ENCODE assay signal across 10 cellular contexts in genomic region chr19:16283103-16283469, GRCh38. TPM values are rescaled to one million over a fixed set of nuclear protein-coding genes. Genes with fewer than 3 reads are reported as not detected.
DNase-seq lines count a peak whose midpoint lies in the region; ATAC-seq, FAIRE-seq and TF ChIP-seq lines count a peak whose summit lies in the region.
"Had no signal": no experiment of that assay in that cellular context is flagged by ENCODE, and none has a peak within 500 bp of the region (broad histone marks: within the 10 kb centered on the region; RNA-seq: fewer than 3 reads in every experiment).

No MANE protein-coding gene starts in this region.

- TF ChIP-seq POLR2A in GM12891 (IDR thresholded peaks at IDR 0.05; ENCODE audit: low read depth, low read length), result no peak

- ATAC-seq in GM18909 (IDR thresholded peaks at IDR 0.05; ENCODE audit: poor library complexity, unreplicated experiment), result no peak

- H3K4me2 ChIP-seq in skeletal muscle satellite cell (ENCODE audit: low read length), result peak overlapping the region; percentile 72

- H3K4me1 Mint-ChIP-seq in activated naive CD8-positive, alpha-beta T cell treated with anti-CD3 and anti-CD28 coated beads for 36 hours, result peaks cover 41% of the 10 kb centered on the region

- H3K4me1 ChIP-seq in right atrium auricular region (peaks cover 0 to 56% of the 10 kb centered on the region in 2 donors), skeletal muscle satellite cell (ENCODE audit: control insufficient read depth, insufficient read depth, low read length) (peaks cover 21% of the 10 kb centered on the region)

- H3K36me3 ChIP-seq in right atrium auricular region (no peaks in the 10 kb centered on the region), skeletal muscle satellite cell (ENCODE audit: insufficient read depth, low read length) (no peaks in the 10 kb centered on the region)

- H3K27ac ChIP-seq in right atrium auricular region, result peak overlapping the region; percentile 95 to 97

- no peak for TF ChIP-seq CTCF in right atrium auricular region (IDR thresholded peaks at IDR 0.05)

- H3K27ac Mint-ChIP-seq in activated naive CD8-positive, alpha-beta T cell treated with anti-CD3 and anti-CD28 coated beads for 36 hours, result no peak overlapping the region

- DNase-seq in GM12891 (ENCODE audit: insufficient read length, low spot score), result no peak
- no peak for DNase-seq in activated naive CD8-positive, alpha-beta T cell treated with anti-CD3 and anti-CD28 coated beads for 36 hours
- DNase-seq in right atrium auricular region (ENCODE audit: low spot score), result no peak
- DNase-seq in hepatic stellate cell (ENCODE audit: low spot score), result no peak
- no peak for DNase-seq in globus pallidus (ENCODE audit: low spot score)
- no peak for DNase-seq in retina
- DNase-seq: NCI-H345 had no signal

- no peaks in the 10 kb centered on the region for H3K9me3 Mint-ChIP-seq in activated naive CD8-positive, alpha-beta T cell treated with anti-CD3 and anti-CD28 coated beads for 36 hours

- peak overlapping the region in 1 of 2 donors; percentile 40 for H3K4me3 ChIP-seq in right atrium auricular region
- H3K4me3 ChIP-seq in skeletal muscle satellite cell (ENCODE audit: low read length), result no peak overlapping the region

- peaks cover 30% of the 10 kb centered on the region for H3K27me3 Mint-ChIP-seq in activated naive CD8-positive, alpha-beta T cell treated with anti-CD3 and anti-CD28 coated beads for 36 hours

- H3K9ac ChIP-seq in skeletal muscle satellite cell (ENCODE audit: low read depth, low read length), result peak overlapping the region; percentile 77

- no peak for FAIRE-seq in GM12891 (lab: Jason Lieb, UNC)
- FAIRE-seq: TTC549 had no signal

- H3K9me3 ChIP-seq in right atrium auricular region, result no peaks in the 10 kb centered on the region
- H3K9me3 ChIP-seq in skeletal muscle satellite cell (replicated peaks; ENCODE audit: low read length), result no peaks in the 10 kb centered on the region

- peak overlapping the region; percentile 64 for H3K4me3 Mint-ChIP-seq in activated naive CD8-positive, alpha-beta T cell treated with anti-CD3 and anti-CD28 coated beads for 36 hours

- H3K27me3 ChIP-seq in right atrium auricular region (no peaks in the 10 kb centered on the region), skeletal muscle satellite cell (ENCODE audit: control insufficient read depth, insufficient read depth, low read length) (peaks cover 26% of the 10 kb centered on the region)

- no peaks in the 10 kb centered on the region for H3K36me3 Mint-ChIP-seq in activated naive CD8-positive, alpha-beta T cell treated with anti-CD3 and anti-CD28 coated beads for 36 hours

TF ChIP-seq in GM12891, 5 proteins besides CTCF, POLR2A, EP300 and RAD21:
- TF ChIP-seq POU2F2 (IDR thresholded peaks at IDR 0.05; ENCODE audit: low read depth, low read length), result no peak
- peak; percentile 23; the same call in 1 of the 2 replicates for TF ChIP-seq SPI1 (IDR thresholded peaks at IDR 0.05; ENCODE audit: low read depth, low read length)
- no peak for TF ChIP-seq PAX5 (IDR thresholded peaks at IDR 0.05; ENCODE audit: insufficient read depth, low read length, severe bottlenecking)
- TF ChIP-seq POLR2AphosphoS5 (IDR thresholded peaks at IDR 0.05; ENCODE audit: low read depth, low read length), result no peak
- TF ChIP-seq TAF1 (IDR thresholded peaks at IDR 0.05; ENCODE audit: low read depth, low read length), result no peak

RNA-seq across cellular contexts. Expression of gene KLF2, which starts 41.5 kb away (rescaled TPM):
- 4.0 TPM for polyA plus RNA-seq in GM12891 (2012; ENCODE audit: low read depth, missing spikeins)
- total RNA-seq in activated naive CD8-positive, alpha-beta T cell treated with anti-CD3 and anti-CD28 coated beads for 36 hours, result under 1 TPM; 0.18 to 0.23 TPM
- 10 to 100 TPM; 40.9 to 82.3 TPM for total RNA-seq in right atrium auricular region
- 0.25 and 2.0 TPM in 2 replicates for total RNA-seq in skeletal muscle satellite cell (2012; rRNA removed)

Comparison
In these comparisons a context has a peak if more than half of its experiments do, and no peak if none do; other contexts are left out.
1. RNA of gene KLF2, which starts 41.5 kb away (total RNA-seq): 40.9 to 82.3 TPM in right atrium auricular region; 0.18 to 0.23 TPM in activated naive CD8-positive, alpha-beta T cell treated with anti-CD3 and anti-CD28 coated beads for 36 hours; every median in the first group is over 10 times any median in the second.